18 cellular contexts compared by ENCODE assay signal in the genomic region with DNA sequence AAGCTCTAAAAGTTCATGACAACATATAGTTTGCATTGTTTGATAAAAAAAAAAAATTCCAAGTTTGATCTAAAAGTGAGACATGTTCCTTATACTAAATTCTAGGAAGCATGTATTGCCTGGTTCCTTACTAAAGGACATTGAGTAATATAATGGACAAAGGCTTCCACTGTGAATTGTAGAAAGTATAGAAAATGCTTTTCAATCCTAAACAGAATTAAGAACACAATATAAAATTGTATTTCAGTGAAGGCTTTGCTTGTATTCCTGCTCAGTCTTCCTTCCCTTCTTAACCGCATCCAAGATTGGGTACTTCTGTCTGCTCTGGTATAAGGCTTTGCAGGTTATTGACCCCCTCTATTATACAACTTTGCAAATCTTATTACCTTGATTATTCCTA. TPM values are rescaled to one million over a fixed set of nuclear protein-coding genes. Genes with fewer than 3 reads are reported as not detected.
DNase-seq lines count a peak whose midpoint lies in the region; ATAC-seq and TF ChIP-seq lines count a peak whose summit lies in the region.
"Had no signal": no experiment of that assay in that cellular context is flagged by ENCODE, and none has a peak within 500 bp of the region (broad histone marks: within the 10 kb centered on the region; RNA-seq: fewer than 3 reads in every experiment).

No MANE protein-coding gene starts in this region.

- H3F3A ChIP-seq in PC-9 (ENCODE audit: insufficient read depth, low read depth) = peaks cover 10% of the 10 kb centered on the region; the same call in 1 of the 2 replicates

- intact Hi-C loops in CD4-positive, alpha-beta T cell (cut with DNase I, micrococcal nuclease) = loop anchor here in 1 of 2 experiments (5.0 kb wide), 2 partner anchors 48 to 728 kb away; no protein-coding TSS in a partner anchor
- intact Hi-C loops in colonic mucosa (cut with DNase I) (no loop called here), PC-9 (cut with micrococcal nuclease; ENCODE audit: unreplicated experiment) (no loop called here)

- no peaks in the 10 kb centered on the region for H3K9me3 ChIP-seq in CD4-positive, alpha-beta T cell (ENCODE audit: control insufficient read depth, low read length)
- H3K9me3 ChIP-seq in iPS DF 6.9 (ENCODE audit: control insufficient read depth, insufficient read depth, low read length) (no peaks in the 10 kb centered on the region), skeletal muscle satellite cell (replicated peaks; ENCODE audit: low read length) (no peaks in the 10 kb centered on the region), colonic mucosa (no peaks in the 10 kb centered on the region), PC-9 (ENCODE audit: insufficient read depth, low read depth) (no peaks in the 10 kb centered on the region)
- H3K9me3 ChIP-seq: ascending aorta had no signal

- no peaks in the 10 kb centered on the region for H3K36me3 Mint-ChIP-seq in CD4-positive, alpha-beta T cell (ENCODE audit: low read depth)
- H3K36me3 Mint-ChIP-seq: activated CD4-positive, alpha-beta memory T cell treated with anti-CD3 and anti-CD28 coated beads for 36 hours; T-cell had no signal

- H3K9ac ChIP-seq in skeletal muscle satellite cell (ENCODE audit: low read depth, low read length) = peak overlapping the region; percentile 98
- no peak overlapping the region for H3K9ac ChIP-seq in colonic mucosa (ENCODE audit: low read depth in 2 of 2, low read length in 2 of 2)

- H3K9me2 ChIP-seq in PC-9 (ENCODE audit: insufficient read depth) = no peaks in the 10 kb centered on the region

- H3K4me3 Mint-ChIP-seq in CD4-positive, alpha-beta T cell = peak overlapping the region; percentile 43
- H3K4me3 Mint-ChIP-seq: activated CD4-positive, alpha-beta memory T cell treated with anti-CD3 and anti-CD28 coated beads for 36 hours; B cell had no signal

- H3K36me3 ChIP-seq in iPS DF 6.9 (ENCODE audit: control insufficient read depth, insufficient read depth, low read length) (no peaks in the 10 kb centered on the region), skeletal muscle satellite cell (ENCODE audit: insufficient read depth, low read length) (peaks cover 3% of the 10 kb centered on the region), colonic mucosa (no peaks in the 10 kb centered on the region), PC-9 (ENCODE audit: low read depth) (no peaks in the 10 kb centered on the region)
- H3K36me3 ChIP-seq: ascending aorta had no signal

- BruUV-seq in PC-9 (replicated peaks; lab: Mats Ljungman, UMichigan) = no TSS peak

- H3K4me3 ChIP-seq in WI38 (ENCODE audit: low read depth, low read length) (peak overlapping the region; percentile 82), iPS DF 6.9 (ENCODE audit: low read length) (0 out of 2 replicates have a peak overlapping the region, but pooled peaks have one; percentile 6), skeletal muscle satellite cell (ENCODE audit: low read length) (peak overlapping the region; percentile 98), colonic mucosa (no peak overlapping the region), PC-9 (no peak overlapping the region)

- CTCF ChIA-PET in CD4-positive, alpha-beta T cell (lab: Charles Lee) = interaction anchor here (1.7 kb wide), 1 partner anchor 16 kb away, joined by 8 read pairs; no protein-coding TSS in a partner anchor
- CTCF ChIA-PET in PC-9 (lab: Charles Lee) = no interaction called here

- WGBS in iPS DF 6.9 (ENCODE audit: insufficient coverage, insufficient read length) = no CpG with 5 or more reads among the region's 1 CpG

- H3K4me1 ChIP-seq in iPS DF 6.9 (ENCODE audit: control insufficient read depth, insufficient read depth, low read length) (0 out of 2 replicates have a peak, but pooled peaks cover 1% of the 10 kb centered on the region), skeletal muscle satellite cell (ENCODE audit: control insufficient read depth, insufficient read depth, low read length) (peaks cover 42% of the 10 kb centered on the region), colonic mucosa (no peaks in the 10 kb centered on the region), PC-9 (replicated peaks; ENCODE audit: insufficient read depth) (peaks cover 19% of the 10 kb centered on the region)

- no peaks in the 10 kb centered on the region for H3K27me3 Mint-ChIP-seq in CD4-positive, alpha-beta T cell
- H3K27me3 Mint-ChIP-seq: activated CD4-positive, alpha-beta memory T cell treated with anti-CD3 and anti-CD28 coated beads for 36 hours; B cell; T-cell had no signal

- H3K79me2 ChIP-seq in PC-9 (ENCODE audit: low read depth) = no peaks in the 10 kb centered on the region

- H3K27ac ChIP-seq in CD4-positive, alpha-beta T cell (ENCODE audit: low read depth, low read length) = no peak overlapping the region
- H3K27ac ChIP-seq in iPS DF 6.9 (ENCODE audit: low read length) (no peak overlapping the region), colonic mucosa (no peak overlapping the region), PC-9 (no peak overlapping the region)
- H3K27ac ChIP-seq: ascending aorta had no signal

- no peak for TF ChIP-seq CTCF in CD4-positive, alpha-beta T cell (IDR thresholded peaks at IDR 0.05)
- TF ChIP-seq CTCF in WI38 (IDR thresholded peaks at IDR 0.05; ENCODE audit: low read depth, low read length) = no peak
- TF ChIP-seq CTCF in colonic mucosa (IDR thresholded peaks at IDR 0.05) = no peak
- no peak for TF ChIP-seq CTCF in PC-9 (conservative IDR thresholded peaks at IDR 0.05)

- H3K27ac Mint-ChIP-seq in CD4-positive, alpha-beta T cell = peak overlapping the region; percentile 7
- H3K27ac Mint-ChIP-seq: activated CD4-positive, alpha-beta memory T cell treated with anti-CD3 and anti-CD28 coated beads for 36 hours; B cell had no signal

- ATAC-seq in CD4-positive, alpha-beta T cell (ENCODE audit: poor library complexity) = no peak
- ATAC-seq: Right ventricle myocardium inferior, T-cell had no signal

- no peak for DNase-seq in CD4-positive, alpha-beta T cell
- DNase-seq in iPS DF 6.9 (ENCODE audit: low read depth, low spot score) = no peak
- DNase-seq in colonic mucosa = no peak
- DNase-seq in PC-9 = no peak
- no peak for DNase-seq in HPDE6-E6E7 (ENCODE audit: extremely low spot score)
- DNase-seq: activated CD4-positive, alpha-beta memory T cell treated with anti-CD3 and anti-CD28 coated beads for 36 hours; activated T-cell treated with anti-CD3 and anti-CD28 coated beads for 4 hours; GDM1; NCI-H1436; NCI-H69; retina; stimulated activated CD4-positive, alpha-beta T cell treated with anti-CD3 and anti-CD28 coated beads, Interleukin-15, amount 100 ng/mL, for 24 hours; T-cell had no signal

- no peaks in the 10 kb centered on the region for H3K9me3 Mint-ChIP-seq in CD4-positive, alpha-beta T cell
- H3K9me3 Mint-ChIP-seq: activated CD4-positive, alpha-beta memory T cell treated with anti-CD3 and anti-CD28 coated beads for 36 hours; T-cell had no signal

- POLR2A ChIA-PET in CD4-positive, alpha-beta T cell (lab: Charles Lee) = no interaction called here
- POLR2A ChIA-PET in PC-9 (lab: Charles Lee; ENCODE audit: unreplicated experiment) = no interaction called here

- H3K4me1 Mint-ChIP-seq in CD4-positive, alpha-beta T cell (ENCODE audit: low read depth) = peaks cover 60% of the 10 kb centered on the region

- H4K20me1 ChIP-seq in PC-9 (ENCODE audit: insufficient read depth) = no peaks in the 10 kb centered on the region

- no peak overlapping the region for H2AFZ ChIP-seq in PC-9

- H3K4me2 ChIP-seq in skeletal muscle satellite cell (ENCODE audit: low read length) (peak overlapping the region; percentile 95), PC-9 (no peak overlapping the region)

- H3K27me3 ChIP-seq in CD4-positive, alpha-beta T cell (ENCODE audit: control insufficient read depth, insufficient read depth, low read length) = no peaks in the 10 kb centered on the region
- no peaks in the 10 kb centered on the region for H3K27me3 ChIP-seq in iPS DF 6.9 (ENCODE audit: control insufficient read depth, insufficient read depth, low read length)
- H3K27me3 ChIP-seq in skeletal muscle satellite cell (ENCODE audit: control insufficient read depth, insufficient read depth, low read length) = no peaks in the 10 kb centered on the region
- H3K27me3 ChIP-seq in colonic mucosa = no peaks in the 10 kb centered on the region
- no peaks in the 10 kb centered on the region for H3K27me3 ChIP-seq in PC-9 (ENCODE audit: insufficient read depth, low read depth)
- H3K27me3 ChIP-seq: ascending aorta had no signal

RNA-seq across cellular contexts. Expression of a gene that starts 2.4 kb away (rescaled TPM):
- 1 to 10 TPM; 9.3 to 9.8 TPM for total RNA-seq in CD4-positive, alpha-beta T cell
- 13.7 and 13.8 TPM in 2 replicates for total RNA-seq in skeletal muscle satellite cell (2012; rRNA removed)
- total RNA-seq in colonic mucosa (1 to 10 TPM; 1.6 to 4.5 TPM), PC-9 (2021) (2.1 and 2.5 TPM in 2 replicates)

Comparison
In these comparisons a context has a peak if more than half of its experiments do, and no peak if none do; other contexts are left out.
1. H3K4me3 ChIP-seq: peak in WI38 (single experiment), iPS DF 6.9 (single experiment) and skeletal muscle satellite cell (single experiment); none in colonic mucosa (single experiment) and PC-9 (single experiment).